1 cellular context compared by ENCODE assay signal in the genomic region with DNA sequence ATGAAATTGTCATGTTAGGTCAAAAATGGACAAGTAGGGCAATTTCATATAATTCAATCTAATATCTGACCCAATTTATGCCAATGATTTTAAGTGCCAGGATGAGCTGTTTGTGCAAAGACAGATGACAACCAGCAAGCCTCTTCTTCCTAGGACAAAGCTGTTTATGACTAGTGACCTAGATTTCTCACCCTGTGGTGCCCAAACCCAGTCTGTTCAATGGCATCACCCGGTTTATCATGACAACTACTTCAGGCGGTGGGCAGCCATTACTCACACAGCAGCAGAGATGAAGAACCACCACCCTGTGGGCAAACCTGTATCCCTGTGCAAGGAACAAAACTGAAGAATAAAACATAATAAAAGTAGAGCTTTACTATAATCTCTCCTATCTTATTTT.
TF ChIP-seq lines count a peak whose summit lies in the region.

No MANE protein-coding gene starts in this region.

TF ChIP-seq in SK-N-SH, 30 proteins besides CTCF, POLR2A, EP300 and RAD21 (continued from another document):
- TF ChIP-seq, protein P1, sequence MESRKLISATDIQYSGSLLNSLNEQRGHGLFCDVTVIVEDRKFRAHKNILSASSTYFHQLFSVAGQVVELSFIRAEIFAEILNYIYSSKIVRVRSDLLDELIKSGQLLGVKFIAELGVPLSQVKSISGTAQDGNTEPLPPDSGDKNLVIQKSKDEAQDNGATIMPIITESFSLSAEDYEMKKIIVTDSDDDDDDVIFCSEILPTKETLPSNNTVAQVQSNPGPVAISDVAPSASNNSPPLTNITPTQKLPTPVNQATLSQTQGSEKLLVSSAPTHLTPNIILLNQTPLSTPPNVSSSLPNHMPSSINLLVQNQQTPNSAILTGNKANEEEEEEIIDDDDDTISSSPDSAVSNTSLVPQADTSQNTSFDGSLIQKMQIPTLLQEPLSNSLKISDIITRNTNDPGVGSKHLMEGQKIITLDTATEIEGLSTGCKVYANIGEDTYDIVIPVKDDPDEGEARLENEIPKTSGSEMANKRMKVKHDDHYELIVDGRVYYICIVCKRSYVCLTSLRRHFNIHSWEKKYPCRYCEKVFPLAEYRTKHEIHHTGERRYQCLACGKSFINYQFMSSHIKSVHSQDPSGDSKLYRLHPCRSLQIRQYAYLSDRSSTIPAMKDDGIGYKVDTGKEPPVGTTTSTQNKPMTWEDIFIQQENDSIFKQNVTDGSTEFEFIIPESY (IDR thresholded peaks at IDR 0.05; ENCODE audit: borderline replicate concordance, low read depth) = no peak
TF ChIP-seq in SK-N-SH: peak in this region for 0.
